In the genomic region with DNA sequence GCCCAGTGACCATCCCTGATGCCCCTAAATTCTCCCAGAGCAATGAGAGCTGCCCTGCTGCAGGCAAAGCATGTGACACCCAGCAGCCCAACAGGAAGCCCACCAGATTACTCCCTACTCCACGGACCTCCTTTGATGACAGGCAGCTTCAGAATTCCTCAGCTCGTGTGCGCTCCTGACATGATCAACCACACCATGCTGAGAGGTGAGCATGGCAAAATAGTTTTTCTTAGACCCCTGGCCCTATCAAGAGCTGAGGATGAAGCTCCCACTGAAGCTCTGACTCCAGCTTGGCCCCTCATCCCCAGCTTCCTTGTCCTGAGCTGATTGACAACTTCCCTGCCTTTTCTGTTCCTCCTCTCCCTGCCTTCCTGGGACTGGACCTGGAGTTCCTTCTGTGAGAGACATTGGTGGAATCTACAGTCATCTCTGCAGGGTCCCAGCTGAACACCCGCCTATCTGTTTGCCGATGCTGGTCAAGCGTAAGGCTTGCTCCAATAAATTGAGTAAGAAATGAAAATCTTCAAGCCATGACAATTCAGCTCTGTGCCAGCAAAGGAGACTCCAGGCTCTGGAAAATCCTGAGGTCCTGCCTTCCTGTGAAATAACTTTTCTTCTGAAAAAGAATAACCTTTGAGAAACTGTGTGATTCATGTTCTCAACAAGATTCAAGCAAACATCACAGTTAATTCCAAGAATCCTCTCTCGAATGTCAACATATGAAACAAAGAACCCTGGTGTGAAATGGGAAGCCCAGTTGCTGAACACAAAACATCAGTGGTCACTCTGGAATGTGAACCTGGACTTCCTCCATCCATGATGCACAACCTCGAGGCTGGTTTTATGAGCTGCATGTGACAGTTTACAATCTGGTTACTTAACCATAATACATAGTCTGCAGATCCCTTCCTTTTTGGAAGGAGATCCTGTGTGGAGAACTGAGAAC, we compare ENCODE assay signal across 8 cellular contexts.
DNase-seq lines count a peak whose midpoint lies in the region; ATAC-seq and TF ChIP-seq lines count a peak whose summit lies in the region.

No MANE protein-coding gene starts in this region.

- intact Hi-C loops in Right ventricle myocardium inferior (cut with DNase I) = loop anchor here (10.0 kb wide), 1 partner anchor 117 kb away; no protein-coding TSS in a partner anchor
- intact Hi-C loops in uterus (cut with DNase I; ENCODE audit: low total_unique reads) = no loop called here

- H3K4me3 Mint-ChIP-seq in neural progenitor cell = no peak overlapping the region

- H4K20me1 ChIP-seq in neural progenitor cell (ENCODE audit: low read depth) = no peaks in the 10 kb centered on the region

- H3K27ac ChIP-seq in neural progenitor cell (no peak overlapping the region), uterus (no peak overlapping the region)

- TF ChIP-seq CTCF in neural progenitor cell (IDR thresholded peaks at IDR 0.05) (no peak), uterus (IDR thresholded peaks at IDR 0.05) (no peak)

- DNase-seq in AG20443 (ENCODE audit: low spot score) (peak; percentile 88), NCI-H226 (peak; percentile 80), dermis microvascular lymphatic vessel endothelial cell (ENCODE audit: low read depth in 2 of 2) (peak; percentile 6 to 91), neural progenitor cell (ENCODE audit: low spot score) (no peak), Right ventricle myocardium inferior (ENCODE audit: missing footprints) (no peak), middle frontal gyrus (ENCODE audit: extremely low spot score, low spot score) (no peak), uterus (no peak), NCI-H1417 treated with DMSO at 0.1 percent for 48 hours (lab: John Stamatoyannopoulos, UW) (no peak)

- no peaks in the 10 kb centered on the region for H3K79me2 ChIP-seq in neural progenitor cell (ENCODE audit: low read depth)

- H3F3A ChIP-seq in neural progenitor cell (ENCODE audit: low read depth) = no peaks in the 10 kb centered on the region

- H3K36me3 Mint-ChIP-seq in neural progenitor cell = peaks cover 2% of the 10 kb centered on the region

- H3K4me1 ChIP-seq in neural progenitor cell (no peaks in the 10 kb centered on the region), uterus (no peaks in the 10 kb centered on the region)

- H2AFZ ChIP-seq in neural progenitor cell (replicated peaks) = no peak overlapping the region

- H3K27ac Mint-ChIP-seq in neural progenitor cell = peak overlapping the region; percentile 82

- H3K9me3 ChIP-seq in neural progenitor cell (ENCODE audit: low read depth) (no peaks in the 10 kb centered on the region), uterus (no peaks in the 10 kb centered on the region)

- H3K4me2 ChIP-seq in neural progenitor cell = no peak overlapping the region

- H3K36me3 ChIP-seq in neural progenitor cell (no peaks in the 10 kb centered on the region), uterus (no peaks in the 10 kb centered on the region)

- H3K9ac ChIP-seq in neural progenitor cell = no peak overlapping the region

- H3K4me3 ChIP-seq in neural progenitor cell = no peak overlapping the region
- H3K4me3 ChIP-seq in uterus = no peak overlapping the region

- no peak for TF ChIP-seq POLR2A in uterus (IDR thresholded peaks at IDR 0.05)

- peaks cover 11% of the 10 kb centered on the region for H3K27me3 Mint-ChIP-seq in neural progenitor cell (ENCODE audit: insufficient read depth, low read depth)

- H3K9me3 Mint-ChIP-seq in neural progenitor cell = peaks cover 19% of the 10 kb centered on the region

- H3K4me1 Mint-ChIP-seq in neural progenitor cell = peaks cover 27% of the 10 kb centered on the region

- H3K27me3 ChIP-seq in neural progenitor cell (no peaks in the 10 kb centered on the region), uterus (no peaks in the 10 kb centered on the region)

- ATAC-seq in Right ventricle myocardium inferior = no peak

Comparison
In these comparisons a context has a peak if more than half of its experiments do, and no peak if none do; other contexts are left out.
1. DNase-seq: peak in AG20443 (single experiment), NCI-H226 (single experiment) and dermis microvascular lymphatic vessel endothelial cell (2 of 2); none in neural progenitor cell (single experiment), Right ventricle myocardium inferior (single experiment), middle frontal gyrus (single experiment), uterus (0 of 2) and NCI-H1417 treated with DMSO at 0.1 percent for 48 hours (single experiment).